In genomic region chr18:72973831-72974230, GRCh38 we compare ENCODE assay signal across 37 cellular contexts.
"Had no signal": no experiment of that assay in that cellular context is flagged by ENCODE, and none has a peak within 500 bp of the region (broad histone marks: within the 10 kb centered on the region; RNA-seq: fewer than 3 reads in every experiment).

No MANE protein-coding gene starts in this region.

- H3K27me3 ChIP-seq: adrenal gland, body of pancreas, cardiac muscle cell, colonic mucosa, esophagus squamous epithelium, gastroesophageal sphincter had no signal

- H3K36me3 Mint-ChIP-seq: activated naive CD4-positive, alpha-beta T cell treated with anti-CD3 and anti-CD28 coated beads, Interleukin-2, amount 50 U/mL, for 24 hours; activated naive CD8-positive, alpha-beta T cell treated with anti-CD3 and anti-CD28 coated beads for 36 hours had no signal

- ATAC-seq: activated CD4-positive, CD25-positive, alpha-beta regulatory T cell treated with anti-CD3 and anti-CD28 coated beads, Interleukin-2, amount 50 U/mL, for 24 hours; activated CD8-positive, alpha-beta T cell treated with anti-CD3 and anti-CD28 coated beads for 36 hours; activated naive CD8-positive, alpha-beta T cell treated with anti-CD3 and anti-CD28 coated beads, Interleukin-2, amount 50 U/mL, for 24 hours; body of pancreas; gastroesophageal sphincter; T-helper 17 cell had no signal

- H3K27me3 Mint-ChIP-seq: activated B cell treated with CpG ODN at 0.5 μM for 24 hours; activated CD8-positive, alpha-beta T cell treated with anti-CD3 and anti-CD28 coated beads for 36 hours; activated naive CD4-positive, alpha-beta T cell treated with anti-CD3 and anti-CD28 coated beads, Interleukin-2, amount 50 U/mL, for 24 hours; activated naive CD8-positive, alpha-beta T cell treated with anti-CD3 and anti-CD28 coated beads for 36 hours; activated naive CD8-positive, alpha-beta T cell treated with anti-CD3 and anti-CD28 coated beads, Interleukin-2, amount 50 U/mL, for 24 hours; T-helper 17 cell had no signal

- H3K4me3 Mint-ChIP-seq: activated B cell treated with CpG ODN at 0.5 μM for 24 hours; activated CD8-positive, alpha-beta T cell treated with anti-CD3 and anti-CD28 coated beads for 36 hours; activated naive CD4-positive, alpha-beta T cell treated with anti-CD3 and anti-CD28 coated beads for 36 hours; activated naive CD4-positive, alpha-beta T cell treated with anti-CD3 and anti-CD28 coated beads, Interleukin-2, amount 50 U/mL, for 24 hours; activated naive CD8-positive, alpha-beta T cell treated with anti-CD3 and anti-CD28 coated beads for 36 hours; activated naive CD8-positive, alpha-beta T cell treated with anti-CD3 and anti-CD28 coated beads, Interleukin-2, amount 50 U/mL, for 24 hours; activated T-helper 1 cell treated with anti-CD3 and anti-CD28 coated beads, Interleukin-12 subunit alpha, Interleukin-12 subunit beta, Interleukin-2, Interleukin-4 antibody, amounts not matched to agents 30 ng/mL and 10 ng/mL and 1 ng/mL, durations not matched to agents 14 hours and 24 hours and 36 hours; T-helper 17 cell; T-helper 2 cell treated with Interferon-gamma antibody and Interleukin-4, amounts not matched to agents 5 μg/mL and 100 μg/mL, for 36 hours had no signal

- H3K4me1 ChIP-seq: adrenal gland, body of pancreas, colonic mucosa, esophagus squamous epithelium, gastroesophageal sphincter had no signal

- H3K27ac ChIP-seq: adrenal gland, body of pancreas, cardiac muscle cell, colonic mucosa, esophagus squamous epithelium, gastroesophageal sphincter, WERI-Rb-1 had no signal

- DNase-seq: activated B cell treated with CpG ODN at 0.5 μM for 24 hours; activated CD4-positive, alpha-beta T cell treated with anti-CD3 and anti-CD28 coated beads for 48 hours; activated CD4-positive, alpha-beta T cell treated with anti-CD3 and anti-CD28 coated beads, Interleukin-2, amount 50 U/mL, for 1 hour; activated CD4-positive, alpha-beta T cell treated with anti-CD3 and anti-CD28 coated beads, Interleukin-2, amount 50 U/mL, for 48 hours; activated CD8-positive, alpha-beta memory T cell treated with anti-CD3 and anti-CD28 coated beads for 24 hours; activated CD8-positive, alpha-beta T cell treated with anti-CD3 and anti-CD28 coated beads for 36 hours; activated effector memory CD4-positive, alpha-beta T cell treated with anti-CD3 and anti-CD28 coated beads, Interleukin-2, amount 50 U/mL, for 16 hours; activated naive CD4-positive, alpha-beta T cell treated with anti-CD3 and anti-CD28 coated beads for 36 hours; activated naive CD8-positive, alpha-beta T cell treated with anti-CD3 and anti-CD28 coated beads for 36 hours; activated naive CD8-positive, alpha-beta T cell treated with anti-CD3 and anti-CD28 coated beads, Interleukin-2, amount 50 U/mL, for 24 hours; activated T-cell treated with anti-CD3 and anti-CD28 coated beads, Interleukin-2, amount 50 U/mL, for 1 hour; activated T-cell treated with anti-CD3 and anti-CD28 coated beads, Interleukin-2, amount 50 U/mL, for 48 hours; adrenal gland; amygdala; aorta; body of pancreas; central memory CD4-positive, alpha-beta T cell; cerebellar nuclear complex; colonic mucosa; effector CD8-positive, alpha-beta T cell; erythroblast; esophagus squamous epithelium; foreskin melanocyte; SW 1271; T-helper 1 cell; T-helper 17 cell; T1000; WERI-Rb-1 had no signal

- H3K9me3 ChIP-seq: adrenal gland, body of pancreas, colonic mucosa, esophagus squamous epithelium had no signal

- H3K4me3 ChIP-seq: adrenal gland, body of pancreas, cardiac muscle cell, colonic mucosa, esophagus squamous epithelium, gastroesophageal sphincter had no signal

- FAIRE-seq: endometrium, endothelial cell of umbilical vein had no signal

- H3K9me3 Mint-ChIP-seq: activated naive CD4-positive, alpha-beta T cell treated with anti-CD3 and anti-CD28 coated beads, Interleukin-2, amount 50 U/mL, for 24 hours had no signal

- H3K36me3 ChIP-seq: adrenal gland, cardiac muscle cell, colonic mucosa, esophagus squamous epithelium, gastroesophageal sphincter, WERI-Rb-1 had no signal

- H3K27ac Mint-ChIP-seq: activated B cell treated with CpG ODN at 0.5 μM for 24 hours; activated CD8-positive, alpha-beta T cell treated with anti-CD3 and anti-CD28 coated beads for 36 hours; activated naive CD4-positive, alpha-beta T cell treated with anti-CD3 and anti-CD28 coated beads for 36 hours; activated naive CD4-positive, alpha-beta T cell treated with anti-CD3 and anti-CD28 coated beads, Interleukin-2, amount 50 U/mL, for 24 hours; activated naive CD8-positive, alpha-beta T cell treated with anti-CD3 and anti-CD28 coated beads for 36 hours; activated naive CD8-positive, alpha-beta T cell treated with anti-CD3 and anti-CD28 coated beads, Interleukin-2, amount 50 U/mL, for 24 hours; activated T-helper 1 cell treated with anti-CD3 and anti-CD28 coated beads, Interleukin-12 subunit alpha, Interleukin-12 subunit beta, Interleukin-2, Interleukin-4 antibody, amounts not matched to agents 30 ng/mL and 10 ng/mL and 1 ng/mL, durations not matched to agents 14 hours and 24 hours and 36 hours; activated T-helper 2 cell treated with anti-CD3 and anti-CD28 coated beads, Interferon-gamma antibody, Interleukin-2, Interleukin-4, amounts not matched to agents 10 μg/mL and 5 μg/mL and 100 μg/mL, durations not matched to agents 14 hours and 24 hours and 36 hours; T-helper 17 cell; T-helper 2 cell treated with Interferon-gamma antibody and Interleukin-4, amounts not matched to agents 5 μg/mL and 100 μg/mL, for 36 hours had no signal

- H3K4me1 Mint-ChIP-seq: activated B cell treated with CpG ODN at 0.5 μM for 24 hours; activated naive CD4-positive, alpha-beta T cell treated with anti-CD3 and anti-CD28 coated beads, Interleukin-2, amount 50 U/mL, for 24 hours; activated naive CD8-positive, alpha-beta T cell treated with anti-CD3 and anti-CD28 coated beads for 36 hours; activated naive CD8-positive, alpha-beta T cell treated with anti-CD3 and anti-CD28 coated beads, Interleukin-2, amount 50 U/mL, for 24 hours; T-helper 17 cell had no signal
